Comparison of ENCODE assay signal across 9 cellular contexts in the genomic region with DNA sequence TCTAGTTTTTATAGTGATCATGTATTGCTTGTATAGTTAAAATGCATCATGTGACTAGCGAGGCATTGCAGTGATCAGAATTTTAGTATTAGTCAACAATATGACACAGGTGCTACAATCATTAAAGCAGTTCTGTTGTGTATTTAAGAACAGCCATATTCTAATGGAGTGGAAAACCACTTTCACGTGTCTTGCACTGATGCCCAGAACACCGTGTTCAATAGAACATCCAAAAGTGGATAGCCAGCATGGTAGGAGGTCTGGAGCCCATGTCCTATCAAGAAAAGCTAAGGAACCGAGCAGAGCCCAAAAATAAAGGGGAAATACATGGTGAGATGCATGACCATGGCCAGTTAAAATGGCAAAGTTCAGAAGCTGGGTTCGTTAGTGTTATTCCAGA. TPM values are rescaled to one million over a fixed set of nuclear protein-coding genes. Genes with fewer than 3 reads are reported as not detected.
"Had no signal": no experiment of that assay in that cellular context is flagged by ENCODE, and none has a peak within 500 bp of the region (broad histone marks: within the 10 kb centered on the region; RNA-seq: fewer than 3 reads in every experiment).

No MANE protein-coding gene starts in this region.

- H3K9me3 Mint-ChIP-seq: IgD-negative memory B cell had no signal

- H3K4me1 Mint-ChIP-seq: IgD-negative memory B cell had no signal

- H3K4me3 Mint-ChIP-seq: IgD-negative memory B cell had no signal

- H3K36me3 Mint-ChIP-seq: IgD-negative memory B cell had no signal

- DNase-seq: IMR-90, KBM-7, KG1 had no signal

- FAIRE-seq: HepG2, HTR-8/SVneo, K562 had no signal

- H3K27ac Mint-ChIP-seq: IgD-negative memory B cell had no signal

RNA-seq across cellular contexts. Expression of gene FGF14, which starts 55.1 kb away (rescaled TPM):
- total RNA-seq: HepG2, HT-29, HT1080, K562 had no signal
